17 cellular contexts compared by ENCODE assay signal in the genomic region with DNA sequence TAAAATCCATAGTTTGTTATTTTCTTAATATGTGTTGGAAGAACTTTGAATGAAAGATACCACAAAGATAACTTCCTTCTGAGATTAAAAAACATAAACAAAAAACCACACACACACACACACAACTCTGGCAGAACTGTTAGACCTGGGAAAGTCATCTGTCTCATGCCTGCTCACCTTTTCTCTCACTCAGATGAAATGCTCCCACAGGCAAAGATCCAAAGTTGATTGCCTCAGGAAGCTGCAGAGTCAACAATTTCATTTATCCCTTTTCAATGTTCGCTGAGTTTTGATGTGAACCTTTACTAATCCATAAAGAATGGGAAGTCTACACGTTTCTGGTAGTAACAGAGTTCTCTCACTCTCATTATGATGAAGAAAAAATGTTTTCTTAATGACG.
"Had no signal": no experiment of that assay in that cellular context is flagged by ENCODE, and none has a peak within 500 bp of the region (broad histone marks: within the 10 kb centered on the region; RNA-seq: fewer than 3 reads in every experiment).

No MANE protein-coding gene starts in this region.

- H3K9me3 ChIP-seq: esophagus muscularis mucosa, gastrocnemius medialis, mucosa of descending colon, right atrium auricular region, tibial artery, upper lobe of left lung, uterus had no signal

- H3K4me3 Mint-ChIP-seq: effector memory CD8-positive, alpha-beta T cell; naive thymus-derived CD8-positive, alpha-beta T cell; neural crest cell; stimulated activated naive CD8-positive, alpha-beta T cell treated with anti-CD3 and anti-CD28 coated beads, Interleukin-15, Interleukin-2, amounts not matched to agents 100 ng/mL and 50 ng/mL, for 24 hours had no signal

- ATAC-seq: effector memory CD8-positive, alpha-beta T cell; gastrocnemius medialis; mucosa of descending colon; naive thymus-derived CD8-positive, alpha-beta T cell had no signal

- DNase-seq: effector memory CD8-positive, alpha-beta T cell; gastrocnemius medialis; islet precursor cell; left ventricle myocardium superior; mammary epithelial cell; mucosa of descending colon; naive thymus-derived CD8-positive, alpha-beta T cell; stimulated activated CD4-positive, alpha-beta T cell treated with anti-CD3 and anti-CD28 coated beads, Interleukin-2, amount 100 ng/mL, for 48 hours; tibial artery; upper lobe of left lung; uterus had no signal

- H3K27me3 ChIP-seq: esophagus muscularis mucosa, gastrocnemius medialis, right atrium auricular region, tibial artery, upper lobe of left lung, uterus had no signal

- H3K36me3 Mint-ChIP-seq: naive thymus-derived CD8-positive, alpha-beta T cell had no signal

- H3K4me2 ChIP-seq: smooth muscle cell had no signal

- H3K4me1 ChIP-seq: gastrocnemius medialis, right atrium auricular region, upper lobe of left lung, uterus had no signal

- H3K27ac Mint-ChIP-seq: effector memory CD8-positive, alpha-beta T cell; naive thymus-derived CD8-positive, alpha-beta T cell; stimulated activated naive CD8-positive, alpha-beta T cell treated with anti-CD3 and anti-CD28 coated beads, Interleukin-15, Interleukin-2, amounts not matched to agents 100 ng/mL and 50 ng/mL, for 24 hours had no signal

- H3K36me3 ChIP-seq: upper lobe of left lung, uterus had no signal

- H3K9me3 Mint-ChIP-seq: effector memory CD8-positive, alpha-beta T cell; naive thymus-derived CD8-positive, alpha-beta T cell; neural crest cell; stimulated activated naive CD8-positive, alpha-beta T cell treated with anti-CD3 and anti-CD28 coated beads, Interleukin-15, Interleukin-2, amounts not matched to agents 100 ng/mL and 50 ng/mL, for 24 hours had no signal

- H3K27me3 Mint-ChIP-seq: naive thymus-derived CD8-positive, alpha-beta T cell; stimulated activated naive CD8-positive, alpha-beta T cell treated with anti-CD3 and anti-CD28 coated beads, Interleukin-15, Interleukin-2, amounts not matched to agents 100 ng/mL and 50 ng/mL, for 24 hours had no signal

- H3K27ac ChIP-seq: epithelial cell of prostate, esophagus muscularis mucosa, gastrocnemius medialis, right atrium auricular region, tibial artery, upper lobe of left lung, uterus had no signal

- H3K4me3 ChIP-seq: esophagus muscularis mucosa, gastrocnemius medialis, mucosa of descending colon, right atrium auricular region, smooth muscle cell, tibial artery, upper lobe of left lung, uterus had no signal
